In the genomic region with DNA sequence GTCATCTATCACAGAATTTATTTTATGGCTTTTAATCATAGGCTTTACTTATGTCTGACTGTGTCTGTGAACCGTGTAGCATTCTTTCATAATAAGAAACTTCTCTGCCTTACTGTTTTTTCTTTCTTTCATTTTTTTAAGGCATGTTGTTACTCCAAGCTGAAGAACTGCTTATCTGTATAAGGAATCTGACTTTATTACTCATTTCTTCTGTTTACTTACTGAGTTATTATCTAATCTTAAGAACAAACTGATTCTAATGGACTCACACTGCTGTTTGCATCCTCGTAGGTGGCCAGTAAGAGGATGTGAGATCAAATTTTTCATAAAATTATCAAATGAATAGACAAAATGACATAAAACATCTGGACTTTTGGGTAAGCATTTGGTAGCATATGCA, we compare ENCODE assay signal across 21 cellular contexts.
"Had no signal": no experiment of that assay in that cellular context is flagged by ENCODE, and none has a peak within 500 bp of the region (broad histone marks: within the 10 kb centered on the region; RNA-seq: fewer than 3 reads in every experiment).

No MANE protein-coding gene starts in this region.

- DNase-seq: effector memory CD8-positive, alpha-beta T cell; heart left ventricle; hippocampal formation; kidney glomerular epithelial cell; mucosa of descending colon; naive thymus-derived CD8-positive, alpha-beta T cell; nucleus accumbens; ovary; right cardiac atrium; small intestine; stimulated activated CD4-positive, alpha-beta T cell treated with anti-CD3 and anti-CD28 coated beads, Interleukin-12 subunit alpha, Interleukin-12 subunit beta, amount 100 ng/mL, for 4 hours; stimulated activated naive CD4-positive, alpha-beta T cell; stomach; substantia nigra; transverse colon had no signal

- FAIRE-seq: colon, frontal cortex, islet of Langerhans, small intestine had no signal

- H3K9me3 ChIP-seq: mucosa of descending colon, ovary, thoracic aorta, transverse colon had no signal

- H3K27ac ChIP-seq: heart left ventricle, ovary, stomach, thoracic aorta, transverse colon had no signal

- H3K27me3 Mint-ChIP-seq: dendritic cell treated with granulocyte-macrophage colony-stimulating factor and Interleukin-4, amounts not matched to agents 40 ng/mL and 50 ng/mL, for 4 days had no signal

- H3K4me3 ChIP-seq: heart left ventricle, mucosa of descending colon, ovary, stomach, thoracic aorta, transverse colon had no signal

- H3K4me3 Mint-ChIP-seq: dendritic cell treated with granulocyte-macrophage colony-stimulating factor and Interleukin-4, amounts not matched to agents 40 ng/mL and 50 ng/mL, for 4 days; effector memory CD8-positive, alpha-beta T cell; naive thymus-derived CD8-positive, alpha-beta T cell; neural crest cell had no signal

- H3K4me1 ChIP-seq: heart left ventricle, stomach, transverse colon had no signal

- H3K27ac Mint-ChIP-seq: dendritic cell treated with granulocyte-macrophage colony-stimulating factor and Interleukin-4, amounts not matched to agents 40 ng/mL and 50 ng/mL, for 4 days; effector memory CD8-positive, alpha-beta T cell; naive thymus-derived CD8-positive, alpha-beta T cell had no signal

- ATAC-seq: effector memory CD8-positive, alpha-beta T cell; heart left ventricle; mucosa of descending colon; naive thymus-derived CD8-positive, alpha-beta T cell; right cardiac atrium had no signal
